In the genomic region with DNA sequence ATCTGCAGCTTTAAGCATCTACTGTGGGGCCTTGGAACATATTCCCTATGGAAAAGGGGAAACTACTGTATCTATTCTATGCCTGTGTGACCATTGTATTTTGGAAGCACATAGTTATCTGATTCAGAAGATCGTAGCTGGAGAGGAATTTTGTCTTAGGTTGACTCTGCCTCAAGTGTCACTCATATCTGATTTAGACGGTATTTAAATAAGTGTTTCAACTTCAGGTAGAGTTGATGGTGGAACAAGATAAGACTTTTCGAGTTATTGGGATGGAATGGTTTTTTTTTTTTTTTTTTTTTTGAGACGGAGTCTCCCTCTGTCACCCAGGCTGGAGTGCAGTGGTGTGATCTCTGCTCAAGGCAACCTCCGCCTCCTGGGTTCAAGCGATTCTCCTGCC, we compare ENCODE assay signal across 25 cellular contexts.
"Had no signal": no experiment of that assay in that cellular context is flagged by ENCODE, and none has a peak within 500 bp of the region (broad histone marks: within the 10 kb centered on the region; RNA-seq: fewer than 3 reads in every experiment).

No MANE protein-coding gene starts in this region.

- H3K4me3 Mint-ChIP-seq: dendritic cell treated with granulocyte-macrophage colony-stimulating factor and Interleukin-4, amounts not matched to agents 40 ng/mL and 50 ng/mL, for 4 days; effector memory CD8-positive, alpha-beta T cell; endodermal cell had no signal

- H3K27ac ChIP-seq: colonic mucosa, coronary artery, dorsolateral prefrontal cortex, epithelial cell of prostate, esophagus muscularis mucosa, esophagus squamous epithelium, foreskin keratinocyte, gastrocnemius medialis, gastroesophageal sphincter, heart left ventricle, heart right ventricle had no signal

- H3K27me3 Mint-ChIP-seq: dendritic cell treated with granulocyte-macrophage colony-stimulating factor and Interleukin-4, amounts not matched to agents 40 ng/mL and 50 ng/mL, for 4 days; effector memory CD8-positive, alpha-beta T cell had no signal

- DNase-seq: colonic mucosa; cortex of kidney; dermis blood vessel endothelial cell; dorsolateral prefrontal cortex; effector CD4-positive, alpha-beta T cell; effector CD8-positive, alpha-beta T cell; effector memory CD4-positive, alpha-beta T cell; effector memory CD8-positive, alpha-beta T cell; endodermal cell; erythroblast; esophagus squamous epithelium; foreskin fibroblast; foreskin keratinocyte; foreskin melanocyte; gastrocnemius medialis; glutamatergic neuron; head of caudate nucleus; heart left ventricle; heart right ventricle had no signal

- ATAC-seq: effector memory CD8-positive, alpha-beta T cell; esophagus mucosa; foreskin keratinocyte; gastrocnemius medialis; gastroesophageal sphincter; heart left ventricle; heart right ventricle had no signal

- H3K9me3 ChIP-seq: colonic mucosa, esophagus muscularis mucosa, esophagus squamous epithelium, gastrocnemius medialis, gastroesophageal sphincter, heart left ventricle, heart right ventricle had no signal

- H3K9me3 Mint-ChIP-seq: dendritic cell treated with granulocyte-macrophage colony-stimulating factor and Interleukin-4, amounts not matched to agents 40 ng/mL and 50 ng/mL, for 4 days; effector memory CD8-positive, alpha-beta T cell; endodermal cell had no signal

- H3K36me3 ChIP-seq: colonic mucosa, esophagus muscularis mucosa, esophagus squamous epithelium, gastrocnemius medialis, gastroesophageal sphincter, heart left ventricle, heart right ventricle had no signal

- H3K27me3 ChIP-seq: colonic mucosa, dorsolateral prefrontal cortex, esophagus muscularis mucosa, esophagus squamous epithelium, foreskin keratinocyte, gastrocnemius medialis, gastroesophageal sphincter, heart left ventricle, heart right ventricle had no signal

- H3K4me1 ChIP-seq: colonic mucosa, esophagus muscularis mucosa, gastroesophageal sphincter had no signal

- H3K27ac Mint-ChIP-seq: dendritic cell treated with granulocyte-macrophage colony-stimulating factor and Interleukin-4, amounts not matched to agents 40 ng/mL and 50 ng/mL, for 4 days; effector memory CD8-positive, alpha-beta T cell; endodermal cell had no signal

- H3K4me1 Mint-ChIP-seq: endodermal cell had no signal

- H3K4me3 ChIP-seq: colonic mucosa, coronary artery, dorsolateral prefrontal cortex, esophagus muscularis mucosa, esophagus squamous epithelium, gastrocnemius medialis, gastroesophageal sphincter, heart left ventricle, heart right ventricle had no signal
